In genomic region chrX:124441971-124442370, GRCh38 we compare ENCODE assay signal across 22 cellular contexts.
DNase-seq lines count a peak whose midpoint lies in the region; FAIRE-seq and TF ChIP-seq lines count a peak whose summit lies in the region.
"Had no signal": no experiment of that assay in that cellular context is flagged by ENCODE, and none has a peak within 500 bp of the region (broad histone marks: within the 10 kb centered on the region; RNA-seq: fewer than 3 reads in every experiment).

No MANE protein-coding gene starts in this region.

- H3K36me3 ChIP-seq in right atrium auricular region = no peaks in the 10 kb centered on the region
- no peaks in the 10 kb centered on the region for H3K36me3 ChIP-seq in OCI-LY7 (ENCODE audit: insufficient read depth, low read length)
- H3K36me3 ChIP-seq: BE2C had no signal

- H3K4me1 ChIP-seq in right atrium auricular region (no peaks in the 10 kb centered on the region), OCI-LY7 (ENCODE audit: insufficient read depth, low read length, poor library complexity, severe bottlenecking) (no peaks in the 10 kb centered on the region)
- H3K4me1 ChIP-seq: BE2C had no signal

- no peaks in the 10 kb centered on the region for H3K36me3 Mint-ChIP-seq in activated T-cell treated with anti-CD3 and anti-CD28 coated beads, Interleukin-2, amount 50 U/mL, for 24 hours (ENCODE audit: low read depth)
- no peaks in the 10 kb centered on the region for H3K36me3 Mint-ChIP-seq in activated naive CD8-positive, alpha-beta T cell treated with anti-CD3 and anti-CD28 coated beads for 36 hours
- H3K36me3 Mint-ChIP-seq in stimulated activated naive CD8-positive, alpha-beta T cell treated with anti-CD3 and anti-CD28 coated beads, Interleukin-15, Interleukin-2, amounts not matched to agents 100 ng/mL and 50 ng/mL, for 24 hours (ENCODE audit: low read depth) = no peaks in the 10 kb centered on the region
- H3K36me3 Mint-ChIP-seq: CD4-positive, CD25-positive, alpha-beta regulatory T cell; CD8-positive, alpha-beta memory T cell had no signal

- intact Hi-C loops in OCI-LY7 (cut with micrococcal nuclease; ENCODE audit: unreplicated experiment) = no loop called here

- H3K4me2 ChIP-seq in OCI-LY7 (ENCODE audit: low read length) = no peak overlapping the region
- H3K4me2 ChIP-seq: GM23338 had no signal

- H3K27me3 Mint-ChIP-seq in activated T-cell treated with anti-CD3 and anti-CD28 coated beads, Interleukin-2, amount 50 U/mL, for 24 hours = peaks cover 23% of the 10 kb centered on the region
- H3K27me3 Mint-ChIP-seq in activated naive CD8-positive, alpha-beta T cell treated with anti-CD3 and anti-CD28 coated beads for 36 hours = no peaks in the 10 kb centered on the region
- no peaks in the 10 kb centered on the region for H3K27me3 Mint-ChIP-seq in stimulated activated naive CD8-positive, alpha-beta T cell treated with anti-CD3 and anti-CD28 coated beads, Interleukin-15, Interleukin-2, amounts not matched to agents 100 ng/mL and 50 ng/mL, for 24 hours
- H3K27me3 Mint-ChIP-seq: CD4-positive, CD25-positive, alpha-beta regulatory T cell had no signal

- H3K4me3 ChIP-seq in right atrium auricular region (no peak overlapping the region), OCI-LY7 (ENCODE audit: low read depth, low read length, poor library complexity, severe bottlenecking) (no peak overlapping the region)
- H3K4me3 ChIP-seq: GM12878, GM23338 had no signal

- no peak overlapping the region for H3K4me3 Mint-ChIP-seq in activated T-cell treated with anti-CD3 and anti-CD28 coated beads, Interleukin-2, amount 50 U/mL, for 24 hours
- H3K4me3 Mint-ChIP-seq in activated naive CD8-positive, alpha-beta T cell treated with anti-CD3 and anti-CD28 coated beads for 36 hours = no peak overlapping the region
- H3K4me3 Mint-ChIP-seq in stimulated activated naive CD8-positive, alpha-beta T cell treated with anti-CD3 and anti-CD28 coated beads, Interleukin-15, Interleukin-2, amounts not matched to agents 100 ng/mL and 50 ng/mL, for 24 hours = peak overlapping the region; percentile 11
- H3K4me3 Mint-ChIP-seq: CD4-positive, CD25-positive, alpha-beta regulatory T cell; CD8-positive, alpha-beta memory T cell; GM23338 had no signal

- H3K9me3 ChIP-seq in right atrium auricular region (no peaks in the 10 kb centered on the region), OCI-LY7 (ENCODE audit: low read length) (no peaks in the 10 kb centered on the region)
- H3K9me3 ChIP-seq: BE2C had no signal

- CTCF ChIA-PET in OCI-LY7 (lab: Charles Lee; ENCODE audit: unreplicated experiment) = no interaction called here

- POLR2A ChIA-PET in OCI-LY7 (lab: Charles Lee) = no interaction called here

- no peaks in the 10 kb centered on the region for H3K27me3 ChIP-seq in right atrium auricular region
- H3K27me3 ChIP-seq: BE2C had no signal

- DNase-seq in activated T-cell treated with anti-CD3 and anti-CD28 coated beads, Interleukin-2, amount 50 U/mL, for 24 hours = no peak
- no peak for DNase-seq in activated T-cell treated with anti-CD3 and anti-CD28 coated beads, Interleukin-2, amount 50 U/mL, for 48 hours
- DNase-seq in GM18507 (ENCODE audit: extremely low spot score, insufficient read length, low read depth) (no peak), right atrium auricular region (ENCODE audit: low spot score) (no peak), OCI-LY7 (ENCODE audit: low spot score) (no peak)
- no peak for DNase-seq in activated naive CD8-positive, alpha-beta T cell treated with anti-CD3 and anti-CD28 coated beads for 36 hours
- DNase-seq: ACHN; BE2C; C1 segment of cervical spinal cord; CD4-positive, CD25-positive, alpha-beta regulatory T cell; CD8-positive, alpha-beta memory T cell; COR-L47; DMS 273 treated with DMSO at 0.1 percent for 48 hours; DMS53; DND-41; EL; HCEC 1CT had no signal

- peak; percentile 15 for FAIRE-seq in GM18507 (lab: Jason Lieb, UNC)
- FAIRE-seq: GM12878, H54 had no signal

- no peak overlapping the region for H2AFZ ChIP-seq in OCI-LY7 (ENCODE audit: low read length)
- H2AFZ ChIP-seq: GM23338 had no signal

- TF ChIP-seq CTCF in right atrium auricular region (IDR thresholded peaks at IDR 0.05) (no peak), OCI-LY7 (conservative IDR thresholded peaks at IDR 0.05; ENCODE audit: low read length) (no peak)

- H3K27ac Mint-ChIP-seq in activated T-cell treated with anti-CD3 and anti-CD28 coated beads, Interleukin-2, amount 50 U/mL, for 24 hours = peak overlapping the region; percentile 18
- H3K27ac Mint-ChIP-seq in activated naive CD8-positive, alpha-beta T cell treated with anti-CD3 and anti-CD28 coated beads for 36 hours = peak overlapping the region; percentile 55
- peak overlapping the region; percentile 69 for H3K27ac Mint-ChIP-seq in stimulated activated naive CD8-positive, alpha-beta T cell treated with anti-CD3 and anti-CD28 coated beads, Interleukin-15, Interleukin-2, amounts not matched to agents 100 ng/mL and 50 ng/mL, for 24 hours
- H3K27ac Mint-ChIP-seq: CD4-positive, CD25-positive, alpha-beta regulatory T cell; GM23338 had no signal

- H3K9me3 Mint-ChIP-seq in activated T-cell treated with anti-CD3 and anti-CD28 coated beads, Interleukin-2, amount 50 U/mL, for 24 hours = no peaks in the 10 kb centered on the region
- no peaks in the 10 kb centered on the region for H3K9me3 Mint-ChIP-seq in activated naive CD8-positive, alpha-beta T cell treated with anti-CD3 and anti-CD28 coated beads for 36 hours
- no peaks in the 10 kb centered on the region for H3K9me3 Mint-ChIP-seq in stimulated activated naive CD8-positive, alpha-beta T cell treated with anti-CD3 and anti-CD28 coated beads, Interleukin-15, Interleukin-2, amounts not matched to agents 100 ng/mL and 50 ng/mL, for 24 hours
- H3K9me3 Mint-ChIP-seq: CD4-positive, CD25-positive, alpha-beta regulatory T cell; CD8-positive, alpha-beta memory T cell; GM23338 had no signal

- no peak overlapping the region for H3K27ac ChIP-seq in right atrium auricular region
- no peak overlapping the region for H3K27ac ChIP-seq in OCI-LY7 (ENCODE audit: low read depth, low read length, poor library complexity, severe bottlenecking)
- H3K27ac ChIP-seq: HL-60 had no signal

- no peaks in the 10 kb centered on the region for H4K20me1 ChIP-seq in OCI-LY7 (ENCODE audit: insufficient read depth, low read length)

- H3K4me1 Mint-ChIP-seq in activated T-cell treated with anti-CD3 and anti-CD28 coated beads, Interleukin-2, amount 50 U/mL, for 24 hours (ENCODE audit: low read depth) = peaks cover 15% of the 10 kb centered on the region
- peaks cover 21% of the 10 kb centered on the region for H3K4me1 Mint-ChIP-seq in activated naive CD8-positive, alpha-beta T cell treated with anti-CD3 and anti-CD28 coated beads for 36 hours
- H3K4me1 Mint-ChIP-seq in stimulated activated naive CD8-positive, alpha-beta T cell treated with anti-CD3 and anti-CD28 coated beads, Interleukin-15, Interleukin-2, amounts not matched to agents 100 ng/mL and 50 ng/mL, for 24 hours (ENCODE audit: low read depth) = peaks cover 31% of the 10 kb centered on the region

- no peaks in the 10 kb centered on the region for H3K9me2 ChIP-seq in OCI-LY7 (ENCODE audit: insufficient read depth, low read length)

- H3K79me2 ChIP-seq in OCI-LY7 (ENCODE audit: insufficient read depth, low read depth, low read length) = no peaks in the 10 kb centered on the region

- BruUV-seq in OCI-LY7 (replicated peaks; lab: Mats Ljungman, UMichigan) = no TSS peak

Comparison
In these comparisons a context has a peak if more than half of its experiments do, and no peak if none do; other contexts are left out.
1. H3K27ac Mint-ChIP-seq: peak in every context shown above with its lines; median percentile 69 in stimulated activated naive CD8-positive, alpha-beta T cell treated with anti-CD3 and anti-CD28 coated beads, Interleukin-15, Interleukin-2, amounts not matched to agents 100 ng/mL and 50 ng/mL, for 24 hours; 55 in activated naive CD8-positive, alpha-beta T cell treated with anti-CD3 and anti-CD28 coated beads for 36 hours; 18 in activated T-cell treated with anti-CD3 and anti-CD28 coated beads, Interleukin-2, amount 50 U/mL, for 24 hours.